Comparison of ENCODE assay signal across 22 cellular contexts in genomic region chr17:21814776-21815175, GRCh38.
"Had no signal": no experiment of that assay in that cellular context is flagged by ENCODE, and none has a peak within 500 bp of the region (broad histone marks: within the 10 kb centered on the region; RNA-seq: fewer than 3 reads in every experiment).

No MANE protein-coding gene starts in this region.

- ATAC-seq: activated CD8-positive, alpha-beta T cell treated with anti-CD3 and anti-CD28 coated beads, Interleukin-2, amount 10 ng/mL, durations not matched to agents 7 days and 5 days; activated naive CD8-positive, alpha-beta T cell treated with anti-CD3 and anti-CD28 coated beads, Interleukin-2, amount 50 U/mL, for 24 hours; activated T-cell treated with anti-CD3 and anti-CD28 coated beads, Interleukin-2, amount 50 U/mL, for 4 hours; gastroesophageal sphincter; left lobe of liver; mucosa of descending colon; naive thymus-derived CD4-positive, alpha-beta T cell had no signal

- DNase-seq: activated CD4-positive, alpha-beta T cell treated with anti-CD3 and anti-CD28 coated beads, Interleukin-2, amount 10 ng/mL, durations not matched to agents 24 days and 14 days; activated CD4-positive, CD25-positive, alpha-beta regulatory T cell; activated CD8-positive, alpha-beta T cell treated with anti-CD3 and anti-CD28 coated beads, Interleukin-2, amount 10 ng/mL, durations not matched to agents 7 days and 5 days; activated naive CD4-positive, alpha-beta T cell treated with anti-CD3 and anti-CD28 coated beads for 36 hours; activated naive CD8-positive, alpha-beta T cell treated with anti-CD3 and anti-CD28 coated beads, Interleukin-2, amount 50 U/mL, for 24 hours; activated T-cell treated with anti-CD3 and anti-CD28 coated beads, Interleukin-2, amount 50 U/mL, for 4 hours; effector CD4-positive, alpha-beta T cell; heart right ventricle; mammary epithelial cell; naive thymus-derived CD4-positive, alpha-beta T cell; retina; stimulated activated naive CD4-positive, alpha-beta T cell treated with Interleukin-2 at 50 U/mL for 16 hours; substantia nigra; T-helper 1 cell; T1000 had no signal

- H3K4me3 ChIP-seq: ascending aorta, gastroesophageal sphincter, heart right ventricle, mucosa of descending colon, spleen, tibial nerve had no signal

- H3K79me2 ChIP-seq: parathyroid adenoma had no signal

- H3K36me3 ChIP-seq: ascending aorta, gastroesophageal sphincter, heart right ventricle, spleen, tibial nerve had no signal

- H3K4me1 ChIP-seq: ascending aorta, gastroesophageal sphincter, heart right ventricle, parathyroid adenoma, spleen, tibial nerve had no signal

- H3K27me3 ChIP-seq: ascending aorta, spleen, tibial nerve had no signal

- H3K9me3 ChIP-seq: ascending aorta, mucosa of descending colon had no signal

- H2AFZ ChIP-seq: parathyroid adenoma had no signal

- H3K27ac ChIP-seq: ascending aorta, gastroesophageal sphincter, heart right ventricle, parathyroid adenoma, spleen, tibial nerve had no signal
